14 cellular contexts compared by ENCODE assay signal in the genomic region with DNA sequence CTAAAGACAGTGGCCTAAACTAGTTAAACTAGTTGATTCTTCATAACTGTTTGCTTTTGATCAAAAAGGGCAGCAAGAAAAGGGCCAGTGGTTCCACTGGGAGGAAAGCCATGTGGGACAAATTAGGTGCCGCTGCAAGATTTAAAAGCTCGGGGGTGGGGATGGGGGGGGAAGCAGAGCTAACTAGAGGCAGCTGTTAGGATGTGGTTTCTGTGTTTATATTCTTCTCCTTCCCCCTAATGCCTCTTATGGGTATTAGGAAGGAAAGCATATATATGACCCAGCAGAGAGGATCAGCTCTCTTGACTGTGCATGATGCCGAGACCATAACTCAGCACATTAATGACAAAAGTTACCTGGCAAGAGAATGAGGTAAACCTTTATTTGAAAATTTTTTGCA.
A peak's percentile ranks its signal among the peaks of the same experiment; 100 is the strongest.
DNase-seq lines count a peak whose midpoint lies in the region; TF ChIP-seq lines count a peak whose summit lies in the region.
"Had no signal": no experiment of that assay in that cellular context is flagged by ENCODE, and none has a peak within 500 bp of the region (broad histone marks: within the 10 kb centered on the region; RNA-seq: fewer than 3 reads in every experiment).

No MANE protein-coding gene starts in this region.

- TF ChIP-seq CTCF in C4-2B (conservative IDR thresholded peaks at IDR 0.05) (no peak), HFF-Myc (IDR thresholded peaks at IDR 0.05; ENCODE audit: low read depth, low read length, missing control alignments) (no peak), prostate gland (IDR thresholded peaks at IDR 0.05) (no peak)

- intact Hi-C loops in prostate gland (cut with DNase I): no loop called here

- no peaks in the 10 kb centered on the region for H3K27me3 ChIP-seq in prostate gland (replicated peaks; ENCODE audit: insufficient read depth)
- H3K27me3 ChIP-seq: breast epithelium, Peyer's patch had no signal

- no peak for TF ChIP-seq POLR2A in prostate gland (IDR thresholded peaks at IDR 0.05)

- no peaks in the 10 kb centered on the region for H3K9me3 ChIP-seq in prostate gland
- H3K9me3 ChIP-seq: breast epithelium, Peyer's patch had no signal

- peak; percentile 63 for DNase-seq in HFF-Myc (ENCODE audit: extremely low read depth, low read depth)
- DNase-seq in NCI-H82 treated with DMSO at 0.1 percent for 48 hours (lab: John Stamatoyannopoulos, UW; ENCODE audit: unreplicated experiment): peak; percentile 22
- peak; percentile 45 for DNase-seq in fibroblast of the conjunctiva (ENCODE audit: low read depth)
- DNase-seq in DMS153 treated with DMSO at 0.1 percent for 48 hours (lab: John Stamatoyannopoulos, UW; ENCODE audit: unreplicated experiment): no peak
- no peak for DNase-seq in prostate gland (ENCODE audit: low spot score)
- no peak for DNase-seq in cerebellum (ENCODE audit: low spot score)
- no peak for DNase-seq in T-helper 9 cell
- DNase-seq: activated CD4-positive, alpha-beta memory T cell treated with anti-CD3 and anti-CD28 coated beads for 36 hours; activated gamma-delta T cell treated with Interleukin-2 at 50 U/mL for 16 hours; GDM1; NCI-H2171 treated with DMSO at 0.1 percent for 48 hours; Peyer's patch had no signal

- no peaks in the 10 kb centered on the region for H3K4me1 ChIP-seq in prostate gland (replicated peaks)
- H3K4me1 ChIP-seq: breast epithelium, Peyer's patch had no signal

- peak overlapping the region; percentile 46; the same call in 1 of the 2 replicates for H3K27ac ChIP-seq in C4-2B
- H3K27ac ChIP-seq in prostate gland: no peak overlapping the region
- H3K27ac ChIP-seq: breast epithelium, Peyer's patch had no signal

- WGBS in prostate gland: 63% methylated on average over 3 of the region's 3 CpGs

- no peaks in the 10 kb centered on the region for H3K36me3 ChIP-seq in prostate gland
- H3K36me3 ChIP-seq: breast epithelium, Peyer's patch had no signal

- H3K4me3 ChIP-seq in HFF-Myc (replicated peaks; ENCODE audit: low read depth, low read length): no peak overlapping the region
- no peak overlapping the region for H3K4me3 ChIP-seq in prostate gland
- H3K4me3 ChIP-seq: breast epithelium, Peyer's patch had no signal

Comparison
In these comparisons a context has a peak if more than half of its experiments do, and no peak if none do; other contexts are left out.
1. DNase-seq: peak in HFF-Myc (single experiment), NCI-H82 treated with DMSO at 0.1 percent for 48 hours (single experiment) and fibroblast of the conjunctiva (single experiment); none in DMS153 treated with DMSO at 0.1 percent for 48 hours (single experiment), prostate gland (single experiment), cerebellum (single experiment) and T-helper 9 cell (single experiment).